Comparison of ENCODE assay signal across 8 cellular contexts in genomic region chr12:132638541-132639408, GRCh38. TPM values are rescaled to one million over a fixed set of nuclear protein-coding genes. Genes with fewer than 3 reads are reported as not detected.
DNase-seq lines count a peak whose midpoint lies in the region; ATAC-seq, FAIRE-seq and TF ChIP-seq lines count a peak whose summit lies in the region.

No MANE protein-coding gene starts in this region.

- H3K9me3 Mint-ChIP-seq in CD4-positive, CD25-positive, alpha-beta regulatory T cell = peaks cover 0 to 1% (median 0%) of the 10 kb centered on the region in 7 donors

- no peak overlapping the region for H3K4me3 Mint-ChIP-seq in CD4-positive, CD25-positive, alpha-beta regulatory T cell

- peaks cover 0 to 1% (median 0%) of the 10 kb centered on the region in 4 donors for H3K4me1 Mint-ChIP-seq in CD4-positive, CD25-positive, alpha-beta regulatory T cell

- no peaks in the 10 kb centered on the region for H3K27me3 Mint-ChIP-seq in CD4-positive, CD25-positive, alpha-beta regulatory T cell

- WGBS in heart right ventricle, 2 donors = 75 to 79% methylated on average over 25 of the region's 25 CpGs
- 78% methylated on average over 25 of the region's 25 CpGs for WGBS in smooth muscle cell (ENCODE audit: low lambda C conversion rate)

- H3K27ac Mint-ChIP-seq in CD4-positive, CD25-positive, alpha-beta regulatory T cell = peak overlapping the region in 2 of 3 donors; percentile 38 to 42

- ATAC-seq in CD4-positive, CD25-positive, alpha-beta regulatory T cell (ENCODE audit: low read depth in 2 of 2) = no peak
- peak in 4 of 8 donors; percentile 20 to 52 (median 35) for ATAC-seq in heart right ventricle
- no peak for ATAC-seq in GM19328 (IDR thresholded peaks at IDR 0.05; ENCODE audit: unreplicated experiment)

- no peaks in the 10 kb centered on the region for H3K79me2 ChIP-seq in smooth muscle cell (ENCODE audit: low read depth)

- TF ChIP-seq CTCF in heart right ventricle (IDR thresholded peaks at IDR 0.05) = peak; percentile 22 to 72 (median 68)
- TF ChIP-seq CTCF in smooth muscle cell (IDR thresholded peaks at IDR 0.05; ENCODE audit: borderline replicate concordance, insufficient read depth, poor library complexity, severe bottlenecking) = peak; percentile 60

- H3K4me1 ChIP-seq in CD4-positive, CD25-positive, alpha-beta regulatory T cell (ENCODE audit: control insufficient read depth, insufficient read depth, low read length, poor library complexity, severe bottlenecking) = no peaks in the 10 kb centered on the region
- H3K4me1 ChIP-seq in heart right ventricle (no peaks in the 10 kb centered on the region), smooth muscle cell (ENCODE audit: low read depth) (no peaks in the 10 kb centered on the region)

- H3K9ac ChIP-seq in smooth muscle cell (ENCODE audit: low read depth) = no peak overlapping the region

- H3K4me2 ChIP-seq in smooth muscle cell = no peak overlapping the region

- H3K4me3 ChIP-seq in CD4-positive, CD25-positive, alpha-beta regulatory T cell (ENCODE audit: low read depth, low read length) = no peak overlapping the region
- H3K4me3 ChIP-seq in heart right ventricle (no peak overlapping the region), smooth muscle cell (no peak overlapping the region)

- H3K36me3 ChIP-seq in CD4-positive, CD25-positive, alpha-beta regulatory T cell (ENCODE audit: control insufficient read depth, insufficient read depth, low read length) = peaks cover 54% of the 10 kb centered on the region
- H3K36me3 ChIP-seq in heart right ventricle (peaks cover 0 to 95% (median 33%) of the 10 kb centered on the region in 9 donors), smooth muscle cell (ENCODE audit: low read depth) (no peaks in the 10 kb centered on the region)

- FAIRE-seq in GM12892 (lab: Jason Lieb, UNC) = no peak

- TF ChIP-seq POLR2A in GM12892 (IDR thresholded peaks at IDR 0.05; ENCODE audit: low read depth, low read length) = no peak

- no peaks in the 10 kb centered on the region for H3F3A ChIP-seq in smooth muscle cell (ENCODE audit: low read depth)

- H2AFZ ChIP-seq in smooth muscle cell (ENCODE audit: low read depth) = no peak overlapping the region

- no peaks in the 10 kb centered on the region for H3K27me3 ChIP-seq in CD4-positive, CD25-positive, alpha-beta regulatory T cell (ENCODE audit: control insufficient read depth, insufficient read depth, low read length)
- H3K27me3 ChIP-seq in heart right ventricle = no peaks in the 10 kb centered on the region
- no peaks in the 10 kb centered on the region for H3K27me3 ChIP-seq in smooth muscle cell (ENCODE audit: low read depth)

- peaks cover 58% of the 10 kb centered on the region for H3K36me3 Mint-ChIP-seq in CD4-positive, CD25-positive, alpha-beta regulatory T cell

- no peaks in the 10 kb centered on the region for H3K9me3 ChIP-seq in CD4-positive, CD25-positive, alpha-beta regulatory T cell (ENCODE audit: control insufficient read depth in 2 of 2, low read length in 2 of 2)
- H3K9me3 ChIP-seq in heart right ventricle = no peaks in the 10 kb centered on the region
- H3K9me3 ChIP-seq in smooth muscle cell (replicated peaks; ENCODE audit: low read depth) = no peaks in the 10 kb centered on the region

- DNase-seq in CD4-positive, CD25-positive, alpha-beta regulatory T cell = peak in 1 of 3 donors; percentile 26
- DNase-seq in HCEC 1CT (peak; percentile 18), UCSD-AML1 (lab: John Stamatoyannopoulos, UW; ENCODE audit: unreplicated experiment) (peak; percentile 28), heart right ventricle (no peak), smooth muscle cell (lab: John Stamatoyannopoulos, UW; ENCODE audit: unreplicated experiment) (no peak), GM12892 (ENCODE audit: insufficient read length) (no peak), RPMI8226 (no peak)

- H4K20me1 ChIP-seq in smooth muscle cell (ENCODE audit: low read depth) = no peaks in the 10 kb centered on the region

- intact Hi-C loops in heart right ventricle (cut with DNase I) = no loop called here

- H3K27ac ChIP-seq in CD4-positive, CD25-positive, alpha-beta regulatory T cell (ENCODE audit: insufficient read depth, low read length, poor library complexity, severe bottlenecking) = no peak overlapping the region
- no peak overlapping the region for H3K27ac ChIP-seq in heart right ventricle
- no peak overlapping the region for H3K27ac ChIP-seq in smooth muscle cell (ENCODE audit: low read depth)

RNA-seq across cellular contexts. Expression of gene P2RX2, which starts 20.2 kb away (rescaled TPM):
- not detected for total RNA-seq in CD4-positive, CD25-positive, alpha-beta regulatory T cell
- polyA plus RNA-seq in CD4-positive, CD25-positive, alpha-beta regulatory T cell = not detected
- not detected for total RNA-seq in heart right ventricle
- not detected for polyA plus RNA-seq in heart right ventricle
- total RNA-seq in smooth muscle cell = not detected in 2 replicates
- not detected in 2 replicates for polyA plus RNA-seq in smooth muscle cell
- polyA plus RNA-seq in GM12892 (2012; ENCODE audit: missing spikeins) = not detected

RNA-seq across cellular contexts. Expression of gene LRCOL1, which starts 28.4 kb away (rescaled TPM):
- total RNA-seq in CD4-positive, CD25-positive, alpha-beta regulatory T cell = not detected
- not detected for polyA plus RNA-seq in CD4-positive, CD25-positive, alpha-beta regulatory T cell
- under 1 TPM in 1 of 10 donors, not detected in 9; 0.28 TPM for total RNA-seq in heart right ventricle
- under 1 TPM in 1 of 2 donors, not detected in 1; 0.17 TPM for polyA plus RNA-seq in heart right ventricle
- not detected in 2 replicates for total RNA-seq in smooth muscle cell
- not detected in 2 replicates for polyA plus RNA-seq in smooth muscle cell
- not detected for polyA plus RNA-seq in GM12892 (2012; ENCODE audit: missing spikeins)

RNA-seq across cellular contexts. Expression of gene POLE, which starts 48.4 kb away (rescaled TPM):
- 51.1 TPM for total RNA-seq in CD4-positive, CD25-positive, alpha-beta regulatory T cell
- polyA plus RNA-seq in CD4-positive, CD25-positive, alpha-beta regulatory T cell = 1 to 10 TPM; 2.4 to 4.1 (median 3.3) TPM
- total RNA-seq in heart right ventricle = 10 to 100 TPM in 4 of 10 donors, 1 to 10 TPM in 6; 6.8 to 22.8 (median 8.8) TPM
- 10 to 100 TPM; 11.2 to 25.8 TPM for polyA plus RNA-seq in heart right ventricle
- total RNA-seq in smooth muscle cell = 11.0 and 11.5 TPM in 2 replicates
- 8.5 and 9.2 TPM in 2 replicates for polyA plus RNA-seq in smooth muscle cell
- polyA plus RNA-seq in GM12892 (2012; ENCODE audit: missing spikeins) = 46.0 TPM

RNA-seq across cellular contexts. Expression of gene PXMP2, which starts 48.6 kb away (rescaled TPM):
- 3.5 TPM for total RNA-seq in CD4-positive, CD25-positive, alpha-beta regulatory T cell
- polyA plus RNA-seq in CD4-positive, CD25-positive, alpha-beta regulatory T cell = 10 to 100 TPM; 12.6 to 20.3 (median 16.3) TPM
- 10 to 100 TPM; 29.0 to 75.6 (median 46.7) TPM for total RNA-seq in heart right ventricle
- polyA plus RNA-seq in heart right ventricle = 10 to 100 TPM; 17.7 to 62.4 TPM
- total RNA-seq in smooth muscle cell = 14.7 and 28.9 TPM in 2 replicates
- polyA plus RNA-seq in smooth muscle cell = 23.8 and 25.0 TPM in 2 replicates
- 50.6 TPM for polyA plus RNA-seq in GM12892 (2012; ENCODE audit: missing spikeins)

Comparison
In these comparisons a context has a peak if more than half of its experiments do, and no peak if none do; other contexts are left out.
1. DNase-seq: peak in HCEC 1CT (single experiment) and UCSD-AML1 (single experiment); none in heart right ventricle (0 of 2), smooth muscle cell (single experiment), GM12892 (single experiment) and RPMI8226 (single experiment).